In genomic region chr7:128596336-128597128, GRCh38 we compare ENCODE assay signal across 7 cellular contexts.
A peak's percentile ranks its signal among the peaks of the same experiment; 100 is the strongest.
DNase-seq lines count a peak whose midpoint lies in the region; ATAC-seq and TF ChIP-seq lines count a peak whose summit lies in the region.
"Not testable (repeated sequence)": the region's sequence is repeated elsewhere in the genome, so short reads cannot be mapped to it uniquely, and the experiment has no call there.

No MANE protein-coding gene starts in this region.

- H3K79me2 ChIP-seq in mammary epithelial cell (ENCODE audit: insufficient read depth, low read length), result peaks cover 21% of the 10 kb centered on the region
- peaks cover 24% of the 10 kb centered on the region for H3K79me2 ChIP-seq in smooth muscle cell (ENCODE audit: low read depth)

- POLR2A ChIA-PET in naive thymus-derived CD8-positive, alpha-beta T cell (lab: Charles Lee), result not testable (repeated sequence)

- intact Hi-C loops in mammary epithelial cell (cut with micrococcal nuclease), result not testable (repeated sequence)

- not testable (repeated sequence) for H3F3A ChIP-seq in smooth muscle cell (ENCODE audit: low read depth)

- peak overlapping the region; percentile 60 for H3K27ac ChIP-seq in mammary epithelial cell (ENCODE audit: insufficient read depth, low read depth, low read length)
- H3K27ac ChIP-seq in smooth muscle cell (ENCODE audit: low read depth), result peak overlapping the region; percentile 76

- peaks cover 10% of the 10 kb centered on the region for H3K4me1 ChIP-seq in mammary epithelial cell (ENCODE audit: insufficient read depth, low read length)
- H3K4me1 ChIP-seq in smooth muscle cell (ENCODE audit: low read depth), result not testable (repeated sequence)

- H3K27me3 Mint-ChIP-seq in activated naive CD4-positive, alpha-beta T cell treated with anti-CD3 and anti-CD28 coated beads, Interleukin-2, amount 50 U/mL, for 24 hours; naive thymus-derived CD8-positive, alpha-beta T cell: not testable (repeated sequence)

- not testable (repeated sequence) for H3K4me3 ChIP-seq in mammary epithelial cell (replicated peaks in 1 of 3; ENCODE audit: insufficient read depth in 1 of 3, low read depth in 2 of 3, low read length in 3 of 3); smooth muscle cell

- H3K9me3 Mint-ChIP-seq in activated naive CD4-positive, alpha-beta T cell treated with anti-CD3 and anti-CD28 coated beads, Interleukin-2, amount 50 U/mL, for 24 hours; naive thymus-derived CD8-positive, alpha-beta T cell: not testable (repeated sequence)

- not testable (repeated sequence) for BruUV-seq in mammary epithelial cell (replicated peaks; lab: Mats Ljungman, UMichigan)

- H3K27me3 ChIP-seq in mammary epithelial cell (ENCODE audit: insufficient read depth, low read length); smooth muscle cell (ENCODE audit: low read depth): not testable (repeated sequence)

- peak overlapping the region; percentile 23 for H3K4me2 ChIP-seq in mammary epithelial cell (ENCODE audit: insufficient read depth, low read depth, low read length)
- not testable (repeated sequence) for H3K4me2 ChIP-seq in smooth muscle cell

- H4K20me1 ChIP-seq in mammary epithelial cell (ENCODE audit: insufficient read depth, low read length), result not testable (repeated sequence)
- H4K20me1 ChIP-seq in smooth muscle cell (ENCODE audit: low read depth), result peaks cover 31% of the 10 kb centered on the region

- not testable (repeated sequence) for ATAC-seq in naive thymus-derived CD8-positive, alpha-beta T cell

- DNase-seq in ELF-1 (ENCODE audit: low read depth, low spot score), result peak; percentile 5
- peak; percentile 2 for DNase-seq in NCI-H2227 treated with DMSO at 0.1 percent for 48 hours (lab: John Stamatoyannopoulos, UW)
- DNase-seq in mammary epithelial cell, result peak; percentile 86
- peak; percentile 69 for DNase-seq in islet precursor cell
- not testable (repeated sequence) for DNase-seq in naive thymus-derived CD8-positive, alpha-beta T cell; smooth muscle cell (lab: John Stamatoyannopoulos, UW; ENCODE audit: unreplicated experiment)

- TF ChIP-seq CTCF in mammary epithelial cell (conservative IDR thresholded peaks at IDR 0.05 in 1 of 2, IDR thresholded peaks at IDR 0.05 in 1 of 2; ENCODE audit: extremely low read depth in 1 of 2, insufficient read depth in 1 of 2, low read depth in 1 of 2, low read length in 2 of 2); smooth muscle cell (IDR thresholded peaks at IDR 0.05; ENCODE audit: borderline replicate concordance, insufficient read depth, poor library complexity, severe bottlenecking): not testable (repeated sequence)

- H3K9ac ChIP-seq in mammary epithelial cell (ENCODE audit: insufficient read depth, low read length); smooth muscle cell (ENCODE audit: low read depth): not testable (repeated sequence)

- H3K36me3 Mint-ChIP-seq in activated naive CD4-positive, alpha-beta T cell treated with anti-CD3 and anti-CD28 coated beads, Interleukin-2, amount 50 U/mL, for 24 hours, result peaks cover 24% of the 10 kb centered on the region
- peaks cover 0 to 83% (median 13%) of the 10 kb centered on the region in 3 donors for H3K36me3 Mint-ChIP-seq in naive thymus-derived CD8-positive, alpha-beta T cell

- not testable (repeated sequence) for H3K36me3 ChIP-seq in mammary epithelial cell (ENCODE audit: insufficient read depth, low read length); smooth muscle cell (ENCODE audit: low read depth)

- CTCF ChIA-PET in mammary epithelial cell (lab: Charles Lee; ENCODE audit: low non-redundant PET), result not testable (repeated sequence)

- in situ Hi-C loops in mammary epithelial cell (cut with MboI; ENCODE audit: low sequenced_read_pairs in 2 of 2), result not testable (repeated sequence)

- peak overlapping the region; percentile 52 for H3K27ac Mint-ChIP-seq in activated naive CD4-positive, alpha-beta T cell treated with anti-CD3 and anti-CD28 coated beads, Interleukin-2, amount 50 U/mL, for 24 hours
- H3K27ac Mint-ChIP-seq in naive thymus-derived CD8-positive, alpha-beta T cell, result peak overlapping the region in 6 of 10 donors; percentile 8 to 69 (median 22)

- H3K4me1 Mint-ChIP-seq in activated naive CD4-positive, alpha-beta T cell treated with anti-CD3 and anti-CD28 coated beads, Interleukin-2, amount 50 U/mL, for 24 hours, result peaks cover 38% of the 10 kb centered on the region
- peaks cover 13 to 23% (median 14%) of the 10 kb centered on the region in 4 donors for H3K4me1 Mint-ChIP-seq in naive thymus-derived CD8-positive, alpha-beta T cell

- H3K4me3 Mint-ChIP-seq in activated naive CD4-positive, alpha-beta T cell treated with anti-CD3 and anti-CD28 coated beads, Interleukin-2, amount 50 U/mL, for 24 hours; naive thymus-derived CD8-positive, alpha-beta T cell: not testable (repeated sequence)

- dilution Hi-C loops in mammary epithelial cell (cut with HindIII; ENCODE audit: low sequenced_read_pairs), result not testable (repeated sequence)

- H3K9me3 ChIP-seq in mammary epithelial cell (replicated peaks; ENCODE audit: insufficient read depth, low read length); smooth muscle cell (replicated peaks; ENCODE audit: low read depth): not testable (repeated sequence)

- H2AFZ ChIP-seq in mammary epithelial cell (ENCODE audit: low read depth, low read length); smooth muscle cell (ENCODE audit: low read depth): not testable (repeated sequence)

- 11% methylated on average over 3 of the region's 8 CpGs for WGBS in mammary epithelial cell (ENCODE audit: low coverage, missing lambda C conversion rate)
- WGBS in smooth muscle cell (ENCODE audit: low lambda C conversion rate), result 77% methylated on average over 8 of the region's 8 CpGs
